4 cellular contexts compared by ENCODE assay signal in the genomic region with DNA sequence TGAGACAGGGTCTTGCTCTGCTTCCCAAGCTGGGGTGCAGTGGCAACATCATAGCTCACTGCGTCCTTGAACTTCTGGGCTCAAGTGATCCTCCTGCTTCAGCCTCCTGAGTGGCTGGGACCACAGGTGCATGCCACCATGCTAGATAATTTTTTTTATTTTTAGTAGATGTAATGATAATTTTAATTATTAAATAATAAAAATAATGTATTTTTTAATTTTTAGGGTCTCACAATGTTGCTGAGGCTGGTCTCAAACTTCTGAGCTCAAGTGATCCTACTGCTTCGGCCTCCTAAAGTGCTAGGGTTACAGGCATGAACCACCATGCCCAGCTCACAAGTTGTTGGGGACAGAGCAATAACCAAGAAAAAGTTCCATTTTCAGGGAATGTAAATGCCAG.
"Had no signal": no experiment of that assay in that cellular context is flagged by ENCODE, and none has a peak within 500 bp of the region (broad histone marks: within the 10 kb centered on the region; RNA-seq: fewer than 3 reads in every experiment).

No MANE protein-coding gene starts in this region.

- H3K27ac Mint-ChIP-seq: GM23338, H9 had no signal

- DNase-seq: H9, HCEC 1CT, IMR-90 had no signal

- ATAC-seq: GM23338 had no signal

- H3K4me1 Mint-ChIP-seq: GM23338 had no signal

- H3K4me3 ChIP-seq: GM23338 had no signal

- H3K4me3 Mint-ChIP-seq: GM23338, H9 had no signal
